Comparison of ENCODE assay signal across 27 cellular contexts in the genomic region with DNA sequence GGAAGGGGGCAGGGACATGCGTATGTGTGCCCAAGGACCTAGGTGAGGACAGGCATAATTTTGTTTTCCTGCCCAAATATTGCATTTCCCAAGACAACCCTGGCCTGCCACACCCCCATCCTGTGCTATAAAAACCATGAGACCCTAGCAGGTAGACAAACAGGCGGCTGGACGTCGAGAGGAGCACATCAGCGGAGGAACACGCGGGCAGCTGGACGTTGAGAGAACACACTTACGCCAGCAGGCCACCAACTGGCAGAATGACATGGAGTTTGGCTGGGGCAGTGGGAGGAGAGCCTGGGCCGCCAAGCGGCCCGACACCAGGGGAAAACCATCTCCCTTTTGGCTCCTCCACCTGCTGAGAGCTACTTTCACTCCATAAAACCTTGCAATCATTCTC.
"Had no signal": no experiment of that assay in that cellular context is flagged by ENCODE, and none has a peak within 500 bp of the region (broad histone marks: within the 10 kb centered on the region; RNA-seq: fewer than 3 reads in every experiment).

No MANE protein-coding gene starts in this region.

- H3K27ac ChIP-seq: SK-N-MC had no signal

- ATAC-seq: activated T-helper 17 cell treated with anti-CD3 and anti-CD28 coated beads, Interleukin-2, amount 50 U/mL, for 72 hours; Panc1; Right ventricle myocardium inferior; T-cell had no signal

- H3K36me3 Mint-ChIP-seq: activated naive CD4-positive, alpha-beta T cell treated with anti-CD3 and anti-CD28 coated beads, Interleukin-2, amount 10 ng/mL, durations not matched to agents 7 days and 5 days; T-cell had no signal

- H3K9me3 Mint-ChIP-seq: activated B cell treated with CpG ODN at 0.5 μM for 24 hours; activated CD4-positive, alpha-beta T cell treated with anti-CD3 and anti-CD28 coated beads, Interleukin-2, amount 10 ng/mL, durations not matched to agents 24 days and 14 days; activated naive CD4-positive, alpha-beta T cell treated with anti-CD3 and anti-CD28 coated beads, Interleukin-2, amount 10 ng/mL, durations not matched to agents 7 days and 5 days; activated naive CD8-positive, alpha-beta T cell treated with anti-CD3 and anti-CD28 coated beads for 36 hours; activated T-helper 17 cell treated with anti-CD3 and anti-CD28 coated beads, Interleukin-2, amount 50 U/mL, for 72 hours; T-cell had no signal

- DNase-seq: activated B cell treated with CpG ODN at 0.5 μM for 24 hours; activated CD4-positive, alpha-beta T cell treated with anti-CD3 and anti-CD28 coated beads for 1 hour; activated CD4-positive, alpha-beta T cell treated with anti-CD3 and anti-CD28 coated beads, Interleukin-2, amount 10 ng/mL, durations not matched to agents 24 days and 14 days; activated CD4-positive, alpha-beta T cell treated with anti-CD3 and anti-CD28 coated beads, Interleukin-2, amount 50 U/mL, for 48 hours; activated gamma-delta T cell treated with Interleukin-2 at 50 U/mL for 16 hours; activated naive CD4-positive, alpha-beta T cell treated with anti-CD3 and anti-CD28 coated beads, Interleukin-2, amount 10 ng/mL, durations not matched to agents 7 days and 5 days; activated naive CD8-positive, alpha-beta T cell treated with anti-CD3 and anti-CD28 coated beads for 36 hours; activated T-cell treated with anti-CD3 and anti-CD28 coated beads for 4 hours; activated T-cell treated with anti-CD3 and anti-CD28 coated beads, Interleukin-2, amount 50 U/mL, for 48 hours; MM.1S; NCI-H1105; NCI-H1436; NCI-H1694 treated with DMSO at 0.1 percent for 48 hours; NCI-H2029 treated with DMSO at 0.1 percent for 48 hours; NCI-H345; NCI-H510A; NCI-H526 treated with DMSO at 0.1 percent for 48 hours; NCI-H82; OCI-M1; RPMI8226; T-cell; T-helper 2 cell; T1000 had no signal

- H3K27me3 Mint-ChIP-seq: activated B cell treated with CpG ODN at 0.5 μM for 24 hours; activated CD4-positive, alpha-beta T cell treated with anti-CD3 and anti-CD28 coated beads, Interleukin-2, amount 10 ng/mL, durations not matched to agents 24 days and 14 days; activated naive CD4-positive, alpha-beta T cell treated with anti-CD3 and anti-CD28 coated beads, Interleukin-2, amount 10 ng/mL, durations not matched to agents 7 days and 5 days; activated naive CD8-positive, alpha-beta T cell treated with anti-CD3 and anti-CD28 coated beads for 36 hours; activated T-helper 17 cell treated with anti-CD3 and anti-CD28 coated beads, Interleukin-2, amount 50 U/mL, for 72 hours; T-cell had no signal

- H3K4me3 ChIP-seq: SK-N-MC had no signal

- H3K4me3 Mint-ChIP-seq: activated B cell treated with CpG ODN at 0.5 μM for 24 hours; activated CD4-positive, alpha-beta T cell treated with anti-CD3 and anti-CD28 coated beads, Interleukin-2, amount 10 ng/mL, durations not matched to agents 24 days and 14 days; activated naive CD4-positive, alpha-beta T cell treated with anti-CD3 and anti-CD28 coated beads, Interleukin-2, amount 10 ng/mL, durations not matched to agents 7 days and 5 days; activated naive CD8-positive, alpha-beta T cell treated with anti-CD3 and anti-CD28 coated beads for 36 hours; activated T-helper 17 cell treated with anti-CD3 and anti-CD28 coated beads, Interleukin-2, amount 50 U/mL, for 72 hours; T-cell had no signal

- H3K27ac Mint-ChIP-seq: activated CD4-positive, alpha-beta T cell treated with anti-CD3 and anti-CD28 coated beads, Interleukin-2, amount 10 ng/mL, durations not matched to agents 24 days and 14 days; activated naive CD8-positive, alpha-beta T cell treated with anti-CD3 and anti-CD28 coated beads for 36 hours; activated T-helper 17 cell treated with anti-CD3 and anti-CD28 coated beads, Interleukin-2, amount 50 U/mL, for 72 hours had no signal
